Comparison of ENCODE assay signal across 1 cellular context in the genomic region with DNA sequence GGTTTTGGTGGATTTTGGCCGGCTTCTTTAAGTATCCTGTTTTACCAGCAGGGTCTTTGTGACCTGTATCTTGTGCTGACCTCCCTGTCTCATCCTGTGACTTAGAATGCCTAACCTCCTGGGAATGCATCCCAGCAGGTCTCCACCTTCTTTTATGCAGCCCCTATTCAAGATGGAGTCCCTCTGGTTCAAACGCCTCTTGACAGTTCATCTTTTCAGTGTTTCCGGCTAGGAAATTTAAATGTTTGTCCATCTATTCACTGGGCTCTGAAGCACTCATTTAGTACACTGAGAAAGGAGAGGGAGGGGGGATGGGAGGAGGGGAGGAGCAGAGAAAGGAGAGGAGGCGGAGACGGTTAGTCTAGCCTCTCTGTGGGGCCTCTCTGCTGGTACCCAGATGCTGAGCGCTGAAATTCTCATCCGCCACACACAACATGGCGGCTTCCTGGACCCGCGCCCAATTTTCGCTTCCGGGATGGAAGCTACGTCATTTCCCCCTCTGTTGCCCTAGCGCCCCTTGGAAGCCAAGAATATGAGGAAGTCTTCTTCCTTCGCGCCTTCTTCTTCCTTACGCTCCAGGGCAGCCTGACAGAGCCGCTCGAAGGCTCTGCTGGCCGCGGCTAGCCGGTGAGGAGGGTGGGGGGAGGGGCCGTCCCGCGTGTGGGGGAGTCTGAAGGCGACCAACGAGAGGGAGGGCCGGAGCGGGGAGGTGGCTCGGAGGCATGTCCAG.
TF ChIP-seq lines count a peak whose summit lies in the region.

No MANE protein-coding gene starts in this region.

TF ChIP-seq in IMR-90, 13 proteins besides CTCF, POLR2A, EP300 and RAD21 (continued from another document):
- no peak for TF ChIP-seq MAZ (IDR thresholded peaks at IDR 0.05; ENCODE audit: borderline replicate concordance, low read depth, low read length)
- TF ChIP-seq MAFK (IDR thresholded peaks at IDR 0.05; ENCODE audit: low read depth, low read length): no peak
- TF ChIP-seq, protein P1, sequence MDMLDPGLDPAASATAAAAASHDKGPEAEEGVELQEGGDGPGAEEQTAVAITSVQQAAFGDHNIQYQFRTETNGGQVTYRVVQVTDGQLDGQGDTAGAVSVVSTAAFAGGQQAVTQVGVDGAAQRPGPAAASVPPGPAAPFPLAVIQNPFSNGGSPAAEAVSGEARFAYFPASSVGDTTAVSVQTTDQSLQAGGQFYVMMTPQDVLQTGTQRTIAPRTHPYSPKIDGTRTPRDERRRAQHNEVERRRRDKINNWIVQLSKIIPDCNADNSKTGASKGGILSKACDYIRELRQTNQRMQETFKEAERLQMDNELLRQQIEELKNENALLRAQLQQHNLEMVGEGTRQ (IDR thresholded peaks at IDR 0.05; ENCODE audit: low read depth, low read length): no peak
- TF ChIP-seq, protein P2, sequence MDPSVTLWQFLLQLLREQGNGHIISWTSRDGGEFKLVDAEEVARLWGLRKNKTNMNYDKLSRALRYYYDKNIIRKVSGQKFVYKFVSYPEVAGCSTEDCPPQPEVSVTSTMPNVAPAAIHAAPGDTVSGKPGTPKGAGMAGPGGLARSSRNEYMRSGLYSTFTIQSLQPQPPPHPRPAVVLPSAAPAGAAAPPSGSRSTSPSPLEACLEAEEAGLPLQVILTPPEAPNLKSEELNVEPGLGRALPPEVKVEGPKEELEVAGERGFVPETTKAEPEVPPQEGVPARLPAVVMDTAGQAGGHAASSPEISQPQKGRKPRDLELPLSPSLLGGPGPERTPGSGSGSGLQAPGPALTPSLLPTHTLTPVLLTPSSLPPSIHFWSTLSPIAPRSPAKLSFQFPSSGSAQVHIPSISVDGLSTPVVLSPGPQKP (IDR thresholded peaks at IDR 0.05; ENCODE audit: borderline replicate concordance, low read depth, low read length): no peak
- TF ChIP-seq MXI1 (IDR thresholded peaks at IDR 0.05; ENCODE audit: borderline replicate concordance, low read depth, low read length): no peak
